Comparison of ENCODE assay signal across 9 cellular contexts in the genomic region with DNA sequence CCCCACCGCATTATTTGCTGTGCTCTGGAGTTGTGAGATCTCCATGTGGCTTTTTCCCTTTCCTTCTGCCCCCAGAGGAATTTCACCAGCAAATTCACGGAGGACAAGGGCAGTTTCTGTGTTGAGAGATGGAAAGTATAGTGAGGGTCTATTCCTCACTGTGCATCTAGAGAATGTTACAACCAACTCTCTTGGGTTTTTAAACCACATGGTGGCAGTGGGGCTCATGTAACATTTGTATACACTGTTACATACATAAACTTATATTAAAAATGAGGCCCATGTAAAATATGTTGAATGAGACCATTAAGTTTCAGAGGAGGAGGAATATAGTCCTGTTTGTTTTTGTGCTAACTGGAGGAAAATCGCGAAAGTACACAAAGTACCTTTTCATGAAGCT. TPM values are rescaled to one million over a fixed set of nuclear protein-coding genes. Genes with fewer than 3 reads are reported as not detected.
A peak's percentile ranks its signal among the peaks of the same experiment; 100 is the strongest.
DNase-seq lines count a peak whose midpoint lies in the region; ATAC-seq, FAIRE-seq and TF ChIP-seq lines count a peak whose summit lies in the region.
"Had no signal": no experiment of that assay in that cellular context is flagged by ENCODE, and none has a peak within 500 bp of the region (broad histone marks: within the 10 kb centered on the region; RNA-seq: fewer than 3 reads in every experiment).

No MANE protein-coding gene starts in this region.

- no peak overlapping the region for H4K8ac ChIP-seq in H1 (ENCODE audit: extremely low read depth, insufficient read depth, low read length)

- intact Hi-C loops in body of pancreas (cut with DNase I) = no loop called here

- POLR2A ChIA-PET in H1 (lab: Charles Lee; ENCODE audit: partially characterized antibody) = interaction anchor here (1.0 kb wide), 1 partner anchor 8 kb away, joined by 3 read pairs; no protein-coding TSS in a partner anchor

- no peak overlapping the region; the same call in 1 of the 2 replicates for H2BK12ac ChIP-seq in H1 (ENCODE audit: low read depth, low read length)

- no peak overlapping the region for H3K27ac ChIP-seq in H1 (ENCODE audit: low read depth, low read length)
- H3K27ac ChIP-seq in body of pancreas = no peak overlapping the region

- CTCF ChIA-PET in H1 (lab: Charles Lee; ENCODE audit: partially characterized antibody) = interaction anchor here (0.6 to 4.0 kb wide), 3 partner anchors 44 to 145 kb away, joined by 3 to 13 read pairs (median 7); no protein-coding TSS in a partner anchor

- TF ChIP-seq RAD21 in H1 (IDR thresholded peaks at IDR 0.05 in 1 of 2, conservative IDR thresholded peaks at IDR 0.05 in 1 of 2; ENCODE audit: low read depth in 2 of 2, low read length in 2 of 2) = no peak

- ATAC-seq in GM19324 (IDR thresholded peaks at IDR 0.05; ENCODE audit: low FRiP score, unreplicated experiment) (no peak), GM19035 (IDR thresholded peaks at IDR 0.05; ENCODE audit: unreplicated experiment) (no peak), body of pancreas (no peak)

- TF ChIP-seq EP300 in H1 (IDR thresholded peaks at IDR 0.05; ENCODE audit: borderline replicate concordance in 1 of 2, low read depth in 2 of 2, low read length in 2 of 2) = no peak

- H3K36me3 Mint-ChIP-seq in nephron (ENCODE audit: low read depth) = no peaks in the 10 kb centered on the region

- peak overlapping the region; percentile 52 to 67 (median 60); a peak in 5 of 8 replicates for H3K4me3 ChIP-seq in H1 (ENCODE audit: extremely low read depth in 1 of 4, insufficient read depth in 2 of 4, low read depth in 3 of 4, low read length in 4 of 4)
- H3K4me3 ChIP-seq in body of pancreas = no peak overlapping the region

- H2AK5ac ChIP-seq in H1 (ENCODE audit: low read depth, low read length) = no peak overlapping the region

- no peak for TF ChIP-seq POLR2A in H1 (IDR thresholded peaks at IDR 0.05; ENCODE audit: control extremely low read depth in 1 of 2, low read depth in 2 of 2, low read length in 2 of 2)
- TF ChIP-seq POLR2A in body of pancreas (IDR thresholded peaks at IDR 0.05) = no peak

- no peak overlapping the region for H2BK20ac ChIP-seq in H1 (ENCODE audit: low read length)

- DNase-seq in NCI-H1694 (lab: John Stamatoyannopoulos, UW) = peak; percentile 7
- DNase-seq in H1 (ENCODE audit: low read depth in 1 of 2, low spot score in 2 of 2) = no peak
- DNase-seq in body of pancreas = no peak
- no peak for DNase-seq in DMS79 treated with DMSO at 0.1 percent for 48 hours (lab: John Stamatoyannopoulos, UW)
- DNase-seq: activated B cell treated with CpG ODN at 0.5 μM for 24 hours had no signal

- H3K56ac ChIP-seq in H1 (replicated peaks; ENCODE audit: insufficient read length, low read depth, low read length) = no peak overlapping the region

- H4K5ac ChIP-seq in H1 (ENCODE audit: insufficient read length, low read depth, low read length) = no peak overlapping the region

- H3K9ac ChIP-seq in ES-I3 (ENCODE audit: low read depth, low read length) (peak overlapping the region; percentile 53; the same call in 1 of the 2 replicates), H1 (replicated peaks in 1 of 4; ENCODE audit: extremely low read depth in 1 of 4, low read depth in 3 of 4, low read length in 3 of 4) (no peak overlapping the region)

- no peak overlapping the region; the same call in 1 of the 2 replicates for H2AFZ ChIP-seq in H1 (ENCODE audit: low read length)

- H3K4me1 ChIP-seq in ES-I3 (ENCODE audit: insufficient read depth, low read length) (0 out of 2 replicates have a peak, but pooled peaks cover 2% of the 10 kb centered on the region), H1 (replicated peaks in 1 of 4; ENCODE audit: control insufficient read depth in 3 of 4, insufficient read depth in 4 of 4, low read length in 3 of 4) (peaks cover 0 to 3% (median 1%) of the 10 kb centered on the region in 4 experiments; a peak in 3 of 7 replicates), body of pancreas (peaks cover 13% of the 10 kb centered on the region)

- no peak overlapping the region for H4K91ac ChIP-seq in H1 (replicated peaks; ENCODE audit: insufficient read length, low read length)

- H3K27me3 ChIP-seq in H1 (replicated peaks in 1 of 4; ENCODE audit: control insufficient read depth in 3 of 4, extremely low read depth in 1 of 4, insufficient read depth in 3 of 4, low read length in 3 of 4) (peaks cover 22 to 43% (median 39%) of the 10 kb centered on the region in 4 experiments), body of pancreas (no peaks in the 10 kb centered on the region)

- H4K20me1 ChIP-seq in H1 (replicated peaks in 1 of 2; ENCODE audit: control insufficient read depth in 1 of 2, insufficient read depth in 2 of 2, low read length in 2 of 2) = peaks cover 0 to 2% of the 10 kb centered on the region in 2 experiments

- H3K36me3 ChIP-seq in ES-I3 (ENCODE audit: insufficient read depth, low read length) = no peaks in the 10 kb centered on the region
- no peaks in the 10 kb centered on the region for H3K36me3 ChIP-seq in H1 (ENCODE audit: control insufficient read depth in 2 of 4, insufficient read depth in 4 of 4, low read length in 3 of 4)
- H3K36me3 ChIP-seq in body of pancreas (replicated peaks in 1 of 2; ENCODE audit: insufficient read depth in 1 of 2, low read depth in 2 of 2) = no peaks in the 10 kb centered on the region

- H2BK15ac ChIP-seq in H1 (ENCODE audit: low read length) = no peak overlapping the region

- H3K9me3 ChIP-seq in ES-I3 (ENCODE audit: control insufficient read depth, insufficient read depth, low read length) = no peaks in the 10 kb centered on the region
- H3K9me3 ChIP-seq in H1 (ENCODE audit: insufficient read depth in 2 of 2, low read depth in 1 of 2, low read length in 1 of 2) = no peaks in the 10 kb centered on the region
- no peaks in the 10 kb centered on the region for H3K9me3 ChIP-seq in body of pancreas

- peaks cover 3% of the 10 kb centered on the region for H3K9me3 Mint-ChIP-seq in nephron
- H3K9me3 Mint-ChIP-seq: activated B cell treated with CpG ODN at 0.5 μM for 24 hours had no signal

- peak overlapping the region; percentile 96; a peak in 3 of 4 replicates for H3K4me2 ChIP-seq in H1 (ENCODE audit: insufficient read depth in 1 of 2, low read depth in 2 of 2, low read length in 2 of 2)

- 64% methylated on average over 4 of the region's 4 CpGs; no CpG with 5 or more reads in 1 of the 2 experiments for WGBS in H1 (ENCODE audit: extremely low coverage in 1 of 2, insufficient coverage in 1 of 2, insufficient read length in 1 of 2, insufficient replicate concordance in 2 of 2, low coverage in 1 of 2, low lambda C conversion rate in 2 of 2, missing lambda C conversion rate in 1 of 2), 2 experiments
- WGBS in body of pancreas, 2 donors = 45 to 46% methylated on average over 4 of the region's 4 CpGs

- H3K18ac ChIP-seq in H1 (ENCODE audit: extremely low read depth, low read length) = no peak overlapping the region; the same call in 1 of the 2 replicates

- peaks cover 6% of the 10 kb centered on the region; the same call in 1 of the 2 replicates for H3K23me2 ChIP-seq in H1 (ENCODE audit: low read depth, low read length)

- no peak for FAIRE-seq in H1 (lab: Jason Lieb, UNC)

- TF ChIP-seq CTCF in H1 (IDR thresholded peaks at IDR 0.05; ENCODE audit: control extremely low read depth in 1 of 3, insufficient read depth in 1 of 3, low read depth in 1 of 3, low read length in 3 of 3) = no peak
- peak in 1 of 3 experiments; percentile 12 for TF ChIP-seq CTCF in nephron (IDR thresholded peaks at IDR 0.05; ENCODE audit: unreplicated experiment in 3 of 3)
- no peak for TF ChIP-seq CTCF in body of pancreas (IDR thresholded peaks at IDR 0.05)

- H3K27ac Mint-ChIP-seq in nephron = peak overlapping the region in 2 of 3 experiments; percentile 58 to 64
- H3K27ac Mint-ChIP-seq: activated B cell treated with CpG ODN at 0.5 μM for 24 hours had no signal

- H2BK5ac ChIP-seq in H1 (ENCODE audit: low read depth, low read length) = no peak overlapping the region

- H3K23ac ChIP-seq in H1 (ENCODE audit: insufficient read length) = no peak overlapping the region

- peaks cover 7% of the 10 kb centered on the region for H3K4me1 Mint-ChIP-seq in nephron

- peaks cover 37% of the 10 kb centered on the region for H3K27me3 Mint-ChIP-seq in nephron (ENCODE audit: low read depth)

- no peak overlapping the region for H3K14ac ChIP-seq in H1 (ENCODE audit: insufficient read length)

- no peak overlapping the region for H2BK120ac ChIP-seq in H1 (replicated peaks; ENCODE audit: low read depth, low read length)

- H3K4me3 Mint-ChIP-seq in nephron = peak overlapping the region; percentile 83 to 88 (median 85)

- H3K79me2 ChIP-seq in H1 (ENCODE audit: control insufficient read depth in 1 of 2, insufficient read depth in 2 of 2, low read length in 2 of 2) = no peaks in the 10 kb centered on the region

- no peak overlapping the region for H3K4ac ChIP-seq in H1 (replicated peaks; ENCODE audit: insufficient read length, low read depth, low read length)

- no peaks in the 10 kb centered on the region for H3K79me1 ChIP-seq in H1 (ENCODE audit: low read depth, low read length)

TF ChIP-seq in H1, 55 proteins besides CTCF, POLR2A, EP300 and RAD21 (continues in another document):
- TF ChIP-seq BCL11A (IDR thresholded peaks at IDR 0.05; ENCODE audit: low read depth in 2 of 2, low read length in 2 of 2) (no peak), TEAD4 (IDR thresholded peaks at IDR 0.05; ENCODE audit: low read depth, low read length) (no peak), RBBP5 (IDR thresholded peaks at IDR 0.05; ENCODE audit: borderline replicate concordance, low read depth, low read length) (no peak)
- TF ChIP-seq, protein P1, sequence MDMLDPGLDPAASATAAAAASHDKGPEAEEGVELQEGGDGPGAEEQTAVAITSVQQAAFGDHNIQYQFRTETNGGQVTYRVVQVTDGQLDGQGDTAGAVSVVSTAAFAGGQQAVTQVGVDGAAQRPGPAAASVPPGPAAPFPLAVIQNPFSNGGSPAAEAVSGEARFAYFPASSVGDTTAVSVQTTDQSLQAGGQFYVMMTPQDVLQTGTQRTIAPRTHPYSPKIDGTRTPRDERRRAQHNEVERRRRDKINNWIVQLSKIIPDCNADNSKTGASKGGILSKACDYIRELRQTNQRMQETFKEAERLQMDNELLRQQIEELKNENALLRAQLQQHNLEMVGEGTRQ (IDR thresholded peaks at IDR 0.05; ENCODE audit: low read length) = no peak

RNA-seq across cellular contexts. Expression of a gene that starts 0.9 kb away (rescaled TPM):
- 1.2 and 1.5 TPM in 2 replicates for total RNA-seq in H1 (2021; fragmentation: NEBNext Ultra II Directional; extraction: Animal tissue kit (Norgen Biotek cat#: 25700))
- 0.24 and 0.45 TPM in 2 replicates for polyA plus RNA-seq in H1 (2011; rRNA removed)
- 0.94 TPM for polyA plus RNA-seq in H1 (2011; cell fraction: cytosol; rRNA removed)
- 0.91 TPM for polyA plus RNA-seq in H1 (2011; cell fraction: nucleus; rRNA removed)
- polyA plus RNA-seq in H1 (2012, experiment 1 of 2) = 0.82 to 2.3 TPM (median 1.0 TPM) in 4 replicates
- not detected for polyA plus RNA-seq in H1 (2012, experiment 2 of 2)
- polyA plus RNA-seq in H1 (2013, experiment 1 of 2) = 1.4 TPM
- 1.2 TPM for polyA plus RNA-seq in H1 (2013, experiment 2 of 2)
- polyA minus RNA-seq in H1 (2011; rRNA and poly(A)+ RNA removed) = 1.8 and 2.0 TPM in 2 replicates
- polyA minus RNA-seq in H1 (2011; cell fraction: cytosol; rRNA and poly(A)+ RNA removed) = 2.9 TPM
- 5.2 TPM for polyA minus RNA-seq in H1 (2011; cell fraction: nucleus; rRNA and poly(A)+ RNA removed)
- total RNA-seq in body of pancreas = 1 to 10 TPM in 1 of 2 donors, under 1 TPM in 1; 0.99 to 2.9 TPM

Comparison
In these comparisons a context has a peak if more than half of its experiments do, and no peak if none do; other contexts are left out.
1. H3K4me3 ChIP-seq: peak in H1 (4 of 4); none in body of pancreas (0 of 2).